Comparison of ENCODE assay signal across 1 cellular context in genomic region chr2:233486778-233487552, GRCh38.
TF ChIP-seq lines count a peak whose summit lies in the region.

No MANE protein-coding gene starts in this region.

TF ChIP-seq in A549, 52 proteins besides CTCF, POLR2A, EP300 and RAD21 (continued from another document):
- TF ChIP-seq, protein P1, sequence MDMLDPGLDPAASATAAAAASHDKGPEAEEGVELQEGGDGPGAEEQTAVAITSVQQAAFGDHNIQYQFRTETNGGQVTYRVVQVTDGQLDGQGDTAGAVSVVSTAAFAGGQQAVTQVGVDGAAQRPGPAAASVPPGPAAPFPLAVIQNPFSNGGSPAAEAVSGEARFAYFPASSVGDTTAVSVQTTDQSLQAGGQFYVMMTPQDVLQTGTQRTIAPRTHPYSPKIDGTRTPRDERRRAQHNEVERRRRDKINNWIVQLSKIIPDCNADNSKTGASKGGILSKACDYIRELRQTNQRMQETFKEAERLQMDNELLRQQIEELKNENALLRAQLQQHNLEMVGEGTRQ (IDR thresholded peaks at IDR 0.05), result no peak
- TF ChIP-seq EHMT2 (IDR thresholded peaks at IDR 0.05; ENCODE audit: low read depth) (no peak), ELK1 (IDR thresholded peaks at IDR 0.05; ENCODE audit: low read depth, low read length) (no peak), HOXB13 (CRISPR knock-in tag; IDR thresholded peaks at IDR 0.05; ENCODE audit: low read depth) (peak; percentile 83; the same call in 1 of the 2 replicates), HEYL (CRISPR knock-in tag; IDR thresholded peaks at IDR 0.05) (no peak), NR3C1 (IDR thresholded peaks at IDR 0.05) (peak; percentile 22; the same call in 1 of the 3 replicates), FOSB (CRISPR knock-in tag; IDR thresholded peaks at IDR 0.05) (no peak; the same call in 1 of the 2 replicates), PBX3 (IDR thresholded peaks at IDR 0.05) (peak; percentile 85), ZFP36 (IDR thresholded peaks at IDR 0.05; ENCODE audit: borderline replicate concordance, partially characterized antibody) (no peak), RNF2 (IDR thresholded peaks at IDR 0.05; ENCODE audit: borderline replicate concordance, low read depth) (no peak), HDAC2 (IDR thresholded peaks at IDR 0.05) (no peak), GATA3 (IDR thresholded peaks at IDR 0.05; ENCODE audit: borderline replicate concordance) (peak; percentile 100), ESRRA (IDR thresholded peaks at IDR 0.05; ENCODE audit: borderline replicate concordance, low read length) (no peak), RFX5 (IDR thresholded peaks at IDR 0.05) (no peak), TP53 (CRISPR knock-in tag; IDR thresholded peaks at IDR 0.05) (peak; percentile 78; the same call in 1 of the 2 replicates), NFE2L2 (conservative IDR thresholded peaks at IDR 0.05; ENCODE audit: low read length) (no peak), MYC (IDR thresholded peaks at IDR 0.05; ENCODE audit: borderline replicate concordance, low read length) (no peak), JUNB (IDR thresholded peaks at IDR 0.05) (peak; percentile 100), JUN (IDR thresholded peaks at IDR 0.05) (peak; percentile 96 to 100), CBX8 (IDR thresholded peaks at IDR 0.05) (no peak), HOXB5 (CRISPR knock-in tag; IDR thresholded peaks at IDR 0.05) (peak; percentile 88), EHF (CRISPR knock-in tag; IDR thresholded peaks at IDR 0.05) (no peak), BCL3 (IDR thresholded peaks at IDR 0.05) (peak; percentile 98), ATOH8 (CRISPR knock-in tag; IDR thresholded peaks at IDR 0.05; ENCODE audit: low read depth) (peak; percentile 81; the same call in 1 of the 2 replicates), HES2 (IDR thresholded peaks at IDR 0.05) (peak; percentile 82; the same call in 1 of the 2 replicates), FOSL2 (IDR thresholded peaks at IDR 0.05) (peak; percentile 98), FOSL2 (CRISPR knock-in tag; IDR thresholded peaks at IDR 0.05) (peak; percentile 98)
- TF ChIP-seq, protein P2, sequence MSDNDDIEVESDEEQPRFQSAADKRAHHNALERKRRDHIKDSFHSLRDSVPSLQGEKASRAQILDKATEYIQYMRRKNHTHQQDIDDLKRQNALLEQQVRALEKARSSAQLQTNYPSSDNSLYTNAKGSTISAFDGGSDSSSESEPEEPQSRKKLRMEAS (IDR thresholded peaks at IDR 0.05), result peak; percentile 79
- TF ChIP-seq, protein P3, sequence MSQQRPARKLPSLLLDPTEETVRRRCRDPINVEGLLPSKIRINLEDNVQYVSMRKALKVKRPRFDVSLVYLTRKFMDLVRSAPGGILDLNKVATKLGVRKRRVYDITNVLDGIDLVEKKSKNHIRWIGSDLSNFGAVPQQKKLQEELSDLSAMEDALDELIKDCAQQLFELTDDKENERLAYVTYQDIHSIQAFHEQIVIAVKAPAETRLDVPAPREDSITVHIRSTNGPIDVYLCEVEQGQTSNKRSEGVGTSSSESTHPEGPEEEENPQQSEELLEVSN (IDR thresholded peaks at IDR 0.05; ENCODE audit: borderline replicate concordance, low read depth), result no peak
